ENCODE assay signal across 1 cellular context in the genomic region with DNA sequence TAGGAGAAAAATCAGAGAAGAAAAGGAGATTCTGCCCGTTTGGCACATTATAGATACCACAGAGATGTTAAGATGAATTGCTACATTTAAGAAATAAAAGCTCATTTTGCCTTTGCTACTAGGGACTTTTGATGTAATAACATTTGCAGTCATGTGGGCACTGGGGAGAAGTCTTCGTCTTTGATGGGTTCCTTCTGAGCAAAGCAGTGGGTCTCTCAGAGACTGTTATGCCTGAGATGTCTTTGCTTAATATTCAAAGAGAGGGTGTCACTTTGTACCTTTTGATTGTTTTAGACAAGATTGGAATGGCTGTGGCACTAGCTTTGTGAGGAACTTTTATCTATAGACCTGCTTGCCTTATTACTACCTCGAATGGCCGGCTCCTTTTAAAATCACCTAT.
TF ChIP-seq lines count a peak whose summit lies in the region.

No MANE protein-coding gene starts in this region.

TF ChIP-seq in K562, 482 proteins besides CTCF, POLR2A, EP300 and RAD21:
- TF ChIP-seq FOXJ3 (CRISPR knock-in tag; IDR thresholded peaks at IDR 0.05) (no peak), ZBTB17 (CRISPR knock-in tag; IDR thresholded peaks at IDR 0.05) (no peak), ARID2 (IDR thresholded peaks at IDR 0.05) (no peak), TARDBP (IDR thresholded peaks at IDR 0.05) (no peak)
